ENCODE assay signal across 34 cellular contexts in the genomic region with DNA sequence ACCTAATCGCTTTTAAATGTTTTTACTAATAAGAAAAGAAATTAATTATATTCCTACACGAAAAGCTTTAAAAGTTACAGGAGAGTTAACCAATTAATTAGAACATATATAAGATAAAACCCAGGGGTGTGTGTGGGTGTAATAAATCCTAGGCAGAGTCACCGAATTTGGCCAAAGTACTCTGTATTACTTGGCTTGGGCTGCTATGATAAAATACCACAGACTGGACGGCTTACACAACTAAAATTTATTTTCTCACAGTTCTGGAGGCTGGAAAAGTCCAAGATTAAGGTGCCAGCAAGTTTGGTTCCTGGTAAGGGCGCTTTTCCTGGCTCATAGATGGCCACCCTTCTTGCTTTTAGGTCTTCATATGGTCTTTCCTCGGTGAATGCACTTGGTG. TPM values are rescaled to one million over a fixed set of nuclear protein-coding genes. Genes with fewer than 3 reads are reported as not detected.
"Had no signal": no experiment of that assay in that cellular context is flagged by ENCODE, and none has a peak within 500 bp of the region (broad histone marks: within the 10 kb centered on the region; RNA-seq: fewer than 3 reads in every experiment).

No MANE protein-coding gene starts in this region.

- H3K4me3 ChIP-seq: ascending aorta, esophagus muscularis mucosa, gastrocnemius medialis, heart left ventricle had no signal

- H3K9me3 ChIP-seq: ascending aorta, esophagus muscularis mucosa, gastrocnemius medialis, heart left ventricle had no signal

- H3K27me3 Mint-ChIP-seq: activated CD4-positive, alpha-beta memory T cell treated with anti-CD3 and anti-CD28 coated beads for 36 hours; activated CD4-positive, alpha-beta T cell treated with anti-CD3 and anti-CD28 coated beads for 36 hours; activated CD4-positive, alpha-beta T cell treated with anti-CD3 and anti-CD28 coated beads, Interleukin-2, amount 10 ng/mL, durations not matched to agents 24 days and 14 days; activated CD8-positive, alpha-beta memory T cell treated with anti-CD3 and anti-CD28 coated beads, Interleukin-2, amount 10 ng/mL, durations not matched to agents 7 days and 5 days; activated naive CD4-positive, alpha-beta T cell treated with anti-CD3 and anti-CD28 coated beads, Interleukin-2, amount 10 ng/mL, durations not matched to agents 7 days and 5 days; activated naive CD8-positive, alpha-beta T cell treated with anti-CD3 and anti-CD28 coated beads, Interleukin-2, amount 10 ng/mL, durations not matched to agents 7 days and 5 days; effector memory CD8-positive, alpha-beta T cell had no signal

- H3K27ac ChIP-seq: ascending aorta, brain microvascular endothelial cell, esophagus muscularis mucosa, gastrocnemius medialis, heart left ventricle had no signal

- DNase-seq: activated CD4-positive, alpha-beta memory T cell treated with anti-CD3 and anti-CD28 coated beads for 36 hours; activated CD4-positive, alpha-beta T cell treated with anti-CD3 and anti-CD28 coated beads for 36 hours; activated CD4-positive, alpha-beta T cell treated with anti-CD3 and anti-CD28 coated beads, Interleukin-2, amount 10 ng/mL, durations not matched to agents 24 days and 14 days; activated CD4-positive, CD25-positive, alpha-beta regulatory T cell; activated CD4-positive, CD25-positive, alpha-beta regulatory T cell treated with anti-CD3 and anti-CD28 coated beads, Interleukin-2, amount 50 U/mL, for 72 hours; activated CD8-positive, alpha-beta memory T cell treated with anti-CD3 and anti-CD28 coated beads, Interleukin-2, amount 10 ng/mL, durations not matched to agents 7 days and 5 days; activated CD8-positive, alpha-beta memory T cell treated with anti-CD3 and anti-CD28 coated beads, Interleukin-2, amount 50 U/mL, for 4 hours; activated CD8-positive, alpha-beta T cell treated with anti-CD3 and anti-CD28 coated beads, Interleukin-2, amount 10 ng/mL, durations not matched to agents 7 days and 5 days; activated gamma-delta T cell; activated naive CD4-positive, alpha-beta T cell; activated naive CD4-positive, alpha-beta T cell treated with anti-CD3 and anti-CD28 coated beads, Interleukin-2, amount 10 ng/mL, durations not matched to agents 7 days and 5 days; activated naive CD8-positive, alpha-beta T cell treated with anti-CD3 and anti-CD28 coated beads, Interleukin-2, amount 10 ng/mL, durations not matched to agents 7 days and 5 days; activated T-cell treated with anti-CD3 and anti-CD28 coated beads, Interleukin-2, amount 50 U/mL, for 1 hour; activated T-cell treated with anti-CD3 and anti-CD28 coated beads, Interleukin-2, amount 50 U/mL, for 48 hours; brain microvascular endothelial cell; caudate nucleus; cortex of kidney; dermis blood vessel endothelial cell; effector CD4-positive, alpha-beta T cell; effector memory CD8-positive, alpha-beta T cell; erythroblast; foreskin fibroblast; gastrocnemius medialis; glutamatergic neuron; heart left ventricle; T-helper 2 cell had no signal

- H3K9me3 Mint-ChIP-seq: activated CD4-positive, alpha-beta memory T cell treated with anti-CD3 and anti-CD28 coated beads for 36 hours; activated CD4-positive, alpha-beta T cell treated with anti-CD3 and anti-CD28 coated beads, Interleukin-2, amount 10 ng/mL, durations not matched to agents 24 days and 14 days; activated naive CD4-positive, alpha-beta T cell treated with anti-CD3 and anti-CD28 coated beads, Interleukin-2, amount 10 ng/mL, durations not matched to agents 7 days and 5 days; activated naive CD4-positive, alpha-beta T cell treated with anti-CD3 and anti-CD28 coated beads, Interleukin-2, amount 50 U/mL, for 72 hours; activated naive CD8-positive, alpha-beta T cell treated with anti-CD3 and anti-CD28 coated beads, Interleukin-2, amount 10 ng/mL, durations not matched to agents 7 days and 5 days; activated T-helper 1 cell treated with anti-CD3 and anti-CD28 coated beads, Interleukin-12 subunit alpha, Interleukin-12 subunit beta, Interleukin-2, Interleukin-4 antibody, amounts not matched to agents 30 ng/mL and 10 ng/mL and 1 ng/mL, durations not matched to agents 14 hours and 24 hours and 36 hours; effector memory CD8-positive, alpha-beta T cell had no signal

- H3K27ac Mint-ChIP-seq: activated CD4-positive, alpha-beta memory T cell treated with anti-CD3 and anti-CD28 coated beads for 36 hours; activated CD4-positive, alpha-beta T cell treated with anti-CD3 and anti-CD28 coated beads for 36 hours; activated CD4-positive, alpha-beta T cell treated with anti-CD3 and anti-CD28 coated beads, Interleukin-2, amount 10 ng/mL, durations not matched to agents 24 days and 14 days; activated CD8-positive, alpha-beta memory T cell treated with anti-CD3 and anti-CD28 coated beads, Interleukin-2, amount 10 ng/mL, durations not matched to agents 7 days and 5 days; activated CD8-positive, alpha-beta T cell treated with anti-CD3 and anti-CD28 coated beads, Interleukin-2, amount 10 ng/mL, durations not matched to agents 7 days and 5 days; activated naive CD4-positive, alpha-beta T cell treated with anti-CD3 and anti-CD28 coated beads, Interleukin-2, amount 10 ng/mL, durations not matched to agents 7 days and 5 days; activated naive CD4-positive, alpha-beta T cell treated with anti-CD3 and anti-CD28 coated beads, Interleukin-2, amount 50 U/mL, for 72 hours; activated naive CD8-positive, alpha-beta T cell treated with anti-CD3 and anti-CD28 coated beads, Interleukin-2, amount 10 ng/mL, durations not matched to agents 7 days and 5 days; activated T-helper 1 cell treated with anti-CD3 and anti-CD28 coated beads, Interleukin-12 subunit alpha, Interleukin-12 subunit beta, Interleukin-2, Interleukin-4 antibody, amounts not matched to agents 30 ng/mL and 10 ng/mL and 1 ng/mL, durations not matched to agents 14 hours and 24 hours and 36 hours; effector memory CD8-positive, alpha-beta T cell had no signal

- H3K4me3 Mint-ChIP-seq: activated CD4-positive, alpha-beta memory T cell treated with anti-CD3 and anti-CD28 coated beads for 36 hours; activated CD4-positive, alpha-beta T cell treated with anti-CD3 and anti-CD28 coated beads for 36 hours; activated CD4-positive, alpha-beta T cell treated with anti-CD3 and anti-CD28 coated beads, Interleukin-2, amount 10 ng/mL, durations not matched to agents 24 days and 14 days; activated CD8-positive, alpha-beta memory T cell treated with anti-CD3 and anti-CD28 coated beads, Interleukin-2, amount 10 ng/mL, durations not matched to agents 7 days and 5 days; activated CD8-positive, alpha-beta T cell treated with anti-CD3 and anti-CD28 coated beads, Interleukin-2, amount 10 ng/mL, durations not matched to agents 7 days and 5 days; activated naive CD4-positive, alpha-beta T cell treated with anti-CD3 and anti-CD28 coated beads, Interleukin-2, amount 10 ng/mL, durations not matched to agents 7 days and 5 days; activated naive CD8-positive, alpha-beta T cell treated with anti-CD3 and anti-CD28 coated beads, Interleukin-2, amount 10 ng/mL, durations not matched to agents 7 days and 5 days; activated T-helper 1 cell treated with anti-CD3 and anti-CD28 coated beads, Interleukin-12 subunit alpha, Interleukin-12 subunit beta, Interleukin-2, Interleukin-4 antibody, amounts not matched to agents 30 ng/mL and 10 ng/mL and 1 ng/mL, durations not matched to agents 14 hours and 24 hours and 36 hours; effector memory CD8-positive, alpha-beta T cell had no signal

- H3K36me3 ChIP-seq: ascending aorta, brain microvascular endothelial cell, esophagus muscularis mucosa, gastrocnemius medialis, heart left ventricle had no signal

- H3K4me1 ChIP-seq: ascending aorta, esophagus muscularis mucosa, gastrocnemius medialis, heart left ventricle had no signal

- H3K4me1 Mint-ChIP-seq: activated CD4-positive, alpha-beta T cell treated with anti-CD3 and anti-CD28 coated beads, Interleukin-2, amount 10 ng/mL, durations not matched to agents 24 days and 14 days; activated CD8-positive, alpha-beta memory T cell treated with anti-CD3 and anti-CD28 coated beads, Interleukin-2, amount 10 ng/mL, durations not matched to agents 7 days and 5 days; activated naive CD4-positive, alpha-beta T cell treated with anti-CD3 and anti-CD28 coated beads, Interleukin-2, amount 10 ng/mL, durations not matched to agents 7 days and 5 days; activated naive CD8-positive, alpha-beta T cell treated with anti-CD3 and anti-CD28 coated beads, Interleukin-2, amount 10 ng/mL, durations not matched to agents 7 days and 5 days had no signal

- H3K36me3 Mint-ChIP-seq: activated CD4-positive, alpha-beta memory T cell treated with anti-CD3 and anti-CD28 coated beads for 36 hours; activated CD8-positive, alpha-beta memory T cell treated with anti-CD3 and anti-CD28 coated beads, Interleukin-2, amount 10 ng/mL, durations not matched to agents 7 days and 5 days; activated naive CD4-positive, alpha-beta T cell treated with anti-CD3 and anti-CD28 coated beads, Interleukin-2, amount 10 ng/mL, durations not matched to agents 7 days and 5 days; activated naive CD4-positive, alpha-beta T cell treated with anti-CD3 and anti-CD28 coated beads, Interleukin-2, amount 50 U/mL, for 72 hours; activated naive CD8-positive, alpha-beta T cell treated with anti-CD3 and anti-CD28 coated beads, Interleukin-2, amount 10 ng/mL, durations not matched to agents 7 days and 5 days had no signal

- H3K27me3 ChIP-seq: ascending aorta, brain microvascular endothelial cell, esophagus muscularis mucosa, gastrocnemius medialis had no signal

- FAIRE-seq: bronchial epithelial cell had no signal

- ATAC-seq: activated CD4-positive, alpha-beta T cell treated with anti-CD3 and anti-CD28 coated beads for 36 hours; activated CD8-positive, alpha-beta memory T cell treated with anti-CD3 and anti-CD28 coated beads, Interleukin-2, amount 10 ng/mL, durations not matched to agents 7 days and 5 days; activated CD8-positive, alpha-beta T cell treated with anti-CD3 and anti-CD28 coated beads, Interleukin-2, amount 10 ng/mL, durations not matched to agents 7 days and 5 days; activated naive CD4-positive, alpha-beta T cell treated with anti-CD3 and anti-CD28 coated beads, Interleukin-2, amount 50 U/mL, for 72 hours; effector memory CD8-positive, alpha-beta T cell; gastrocnemius medialis; heart left ventricle had no signal

RNA-seq across cellular contexts. Expression of a gene that starts 10.4 kb away (rescaled TPM):
- total RNA-seq: activated CD4-positive, alpha-beta memory T cell treated with anti-CD3 and anti-CD28 coated beads for 36 hours; activated CD4-positive, alpha-beta T cell treated with anti-CD3 and anti-CD28 coated beads for 36 hours; activated CD4-positive, alpha-beta T cell treated with anti-CD3 and anti-CD28 coated beads, Interleukin-2, amount 10 ng/mL, durations not matched to agents 24 days and 14 days; activated CD8-positive, alpha-beta memory T cell treated with anti-CD3 and anti-CD28 coated beads for 36 hours; activated CD8-positive, alpha-beta memory T cell treated with anti-CD3 and anti-CD28 coated beads, Interleukin-2, amount 10 ng/mL, durations not matched to agents 7 days and 5 days; activated CD8-positive, alpha-beta T cell treated with anti-CD3 and anti-CD28 coated beads, Interleukin-2, amount 10 ng/mL, durations not matched to agents 7 days and 5 days; activated naive CD8-positive, alpha-beta T cell treated with anti-CD3 and anti-CD28 coated beads, Interleukin-2, amount 10 ng/mL, durations not matched to agents 7 days and 5 days; activated T-helper 1 cell treated with anti-CD3 and anti-CD28 coated beads, Interleukin-12 subunit alpha, Interleukin-12 subunit beta, Interleukin-2, Interleukin-4 antibody, amounts not matched to agents 30 ng/mL and 10 ng/mL and 1 ng/mL, durations not matched to agents 14 hours and 24 hours and 36 hours; ascending aorta; bronchial epithelial cell; chondrocyte; dermis blood vessel endothelial cell; esophagus muscularis mucosa; gastrocnemius medialis; heart left ventricle; T-helper 1 cell treated with Interleukin-12 subunit alpha and Interleukin-12 subunit beta and Interleukin-4 antibody, amounts not matched to agents 30 ng/mL and 1 ng/mL, for 36 hours had no signal
- polyA plus RNA-seq: heart left ventricle had no signal

RNA-seq across cellular contexts. Expression of a gene that starts 15.1 kb away (rescaled TPM):
- total RNA-seq: activated T-helper 1 cell treated with anti-CD3 and anti-CD28 coated beads, Interleukin-12 subunit alpha, Interleukin-12 subunit beta, Interleukin-2, Interleukin-4 antibody, amounts not matched to agents 30 ng/mL and 10 ng/mL and 1 ng/mL, durations not matched to agents 14 hours and 24 hours and 36 hours; bronchial epithelial cell; chondrocyte; dermis blood vessel endothelial cell; gastrocnemius medialis; T-helper 1 cell treated with Interleukin-12 subunit alpha and Interleukin-12 subunit beta and Interleukin-4 antibody, amounts not matched to agents 30 ng/mL and 1 ng/mL, for 36 hours had no signal

RNA-seq across cellular contexts. Expression of a gene that starts 23.3 kb away (rescaled TPM):
- total RNA-seq: activated CD4-positive, alpha-beta memory T cell treated with anti-CD3 and anti-CD28 coated beads for 36 hours; activated CD4-positive, alpha-beta T cell treated with anti-CD3 and anti-CD28 coated beads for 36 hours; activated CD4-positive, alpha-beta T cell treated with anti-CD3 and anti-CD28 coated beads, Interleukin-2, amount 10 ng/mL, durations not matched to agents 24 days and 14 days; activated CD8-positive, alpha-beta memory T cell treated with anti-CD3 and anti-CD28 coated beads for 36 hours; activated CD8-positive, alpha-beta memory T cell treated with anti-CD3 and anti-CD28 coated beads, Interleukin-2, amount 10 ng/mL, durations not matched to agents 7 days and 5 days; activated CD8-positive, alpha-beta T cell treated with anti-CD3 and anti-CD28 coated beads, Interleukin-2, amount 10 ng/mL, durations not matched to agents 7 days and 5 days; activated naive CD4-positive, alpha-beta T cell treated with anti-CD3 and anti-CD28 coated beads, Interleukin-2, amount 50 U/mL, for 72 hours; activated naive CD8-positive, alpha-beta T cell treated with anti-CD3 and anti-CD28 coated beads, Interleukin-2, amount 10 ng/mL, durations not matched to agents 7 days and 5 days; activated T-helper 1 cell treated with anti-CD3 and anti-CD28 coated beads, Interleukin-12 subunit alpha, Interleukin-12 subunit beta, Interleukin-2, Interleukin-4 antibody, amounts not matched to agents 30 ng/mL and 10 ng/mL and 1 ng/mL, durations not matched to agents 14 hours and 24 hours and 36 hours; ascending aorta; bronchial epithelial cell; chondrocyte; dermis blood vessel endothelial cell; esophagus muscularis mucosa; gastrocnemius medialis; heart left ventricle; T-helper 1 cell treated with Interleukin-12 subunit alpha and Interleukin-12 subunit beta and Interleukin-4 antibody, amounts not matched to agents 30 ng/mL and 1 ng/mL, for 36 hours had no signal
- polyA plus RNA-seq: heart left ventricle had no signal

RNA-seq across cellular contexts. Expression of a gene that starts 37.1 kb away (rescaled TPM):
- total RNA-seq: activated CD4-positive, alpha-beta memory T cell treated with anti-CD3 and anti-CD28 coated beads for 36 hours; activated CD4-positive, alpha-beta T cell treated with anti-CD3 and anti-CD28 coated beads for 36 hours; activated CD4-positive, alpha-beta T cell treated with anti-CD3 and anti-CD28 coated beads, Interleukin-2, amount 10 ng/mL, durations not matched to agents 24 days and 14 days; activated CD8-positive, alpha-beta memory T cell treated with anti-CD3 and anti-CD28 coated beads for 36 hours; activated CD8-positive, alpha-beta memory T cell treated with anti-CD3 and anti-CD28 coated beads, Interleukin-2, amount 10 ng/mL, durations not matched to agents 7 days and 5 days; activated CD8-positive, alpha-beta T cell treated with anti-CD3 and anti-CD28 coated beads, Interleukin-2, amount 10 ng/mL, durations not matched to agents 7 days and 5 days; activated naive CD4-positive, alpha-beta T cell treated with anti-CD3 and anti-CD28 coated beads, Interleukin-2, amount 50 U/mL, for 72 hours; activated naive CD8-positive, alpha-beta T cell treated with anti-CD3 and anti-CD28 coated beads, Interleukin-2, amount 10 ng/mL, durations not matched to agents 7 days and 5 days; activated T-helper 1 cell treated with anti-CD3 and anti-CD28 coated beads, Interleukin-12 subunit alpha, Interleukin-12 subunit beta, Interleukin-2, Interleukin-4 antibody, amounts not matched to agents 30 ng/mL and 10 ng/mL and 1 ng/mL, durations not matched to agents 14 hours and 24 hours and 36 hours; ascending aorta; bronchial epithelial cell; chondrocyte; dermis blood vessel endothelial cell; esophagus muscularis mucosa; gastrocnemius medialis; heart left ventricle; T-helper 1 cell treated with Interleukin-12 subunit alpha and Interleukin-12 subunit beta and Interleukin-4 antibody, amounts not matched to agents 30 ng/mL and 1 ng/mL, for 36 hours had no signal
- polyA plus RNA-seq: heart left ventricle had no signal
